11 cellular contexts compared by ENCODE assay signal in genomic region chr12:42130670-42131402, GRCh38. TPM values are rescaled to one million over a fixed set of nuclear protein-coding genes. Genes with fewer than 3 reads are reported as not detected.
DNase-seq lines count a peak whose midpoint lies in the region; ATAC-seq, FAIRE-seq and TF ChIP-seq lines count a peak whose summit lies in the region.
"Had no signal": no experiment of that assay in that cellular context is flagged by ENCODE, and none has a peak within 500 bp of the region (broad histone marks: within the 10 kb centered on the region; RNA-seq: fewer than 3 reads in every experiment).

No MANE protein-coding gene starts in this region.

- no peak for TF ChIP-seq POLR2A in testis (IDR thresholded peaks at IDR 0.05)

- intact Hi-C loops in heart right ventricle (cut with DNase I) (loop anchor here in 5 of 10 donors (1.0 to 10.0 kb wide), 6 partner anchors 194 to 444 kb away; no protein-coding TSS in a partner anchor), testis (cut with DNase I; ENCODE audit: low total_unique reads) (loop anchor here (5.0 kb wide), 1 partner anchor 201 kb away; no protein-coding TSS in a partner anchor)

- peak; percentile 85 for ATAC-seq in activated T-helper 17 cell treated with anti-CD3 and anti-CD28 coated beads, Interleukin-2, amount 50 U/mL, for 72 hours (replicated peaks)
- peak in 7 of 8 donors; percentile 34 to 79 (median 52) for ATAC-seq in heart right ventricle
- ATAC-seq in WTC11, result no peak
- ATAC-seq: naive thymus-derived CD8-positive, alpha-beta T cell had no signal

- H3K4me1 ChIP-seq in heart right ventricle (peaks cover 4 to 31% (median 15%) of the 10 kb centered on the region in 9 donors), testis (peaks cover 6% of the 10 kb centered on the region)

- H3K36me3 ChIP-seq in heart right ventricle, result no peaks in the 10 kb centered on the region
- no peaks in the 10 kb centered on the region for H3K36me3 ChIP-seq in testis (ENCODE audit: low read depth, missing control alignments)

- no peaks in the 10 kb centered on the region for H3K27me3 Mint-ChIP-seq in activated T-helper 17 cell treated with anti-CD3 and anti-CD28 coated beads, Interleukin-2, amount 50 U/mL, for 72 hours
- H3K27me3 Mint-ChIP-seq in WTC11 (ENCODE audit: low read depth), result no peaks in the 10 kb centered on the region
- H3K27me3 Mint-ChIP-seq: naive thymus-derived CD8-positive, alpha-beta T cell had no signal

- H3K4me1 Mint-ChIP-seq in activated T-helper 17 cell treated with anti-CD3 and anti-CD28 coated beads, Interleukin-2, amount 50 U/mL, for 72 hours, result peaks cover 38% of the 10 kb centered on the region
- H3K4me1 Mint-ChIP-seq in WTC11, result peaks cover 13% of the 10 kb centered on the region

- DNase-seq in NOMO-1 treated with DMSO at 0.1 percent for 48 hours (lab: John Stamatoyannopoulos, UW; ENCODE audit: unreplicated experiment) (peak; percentile 8), NOMO-1 treated with dmso at 0.1 percent for 144 hours (lab: John Stamatoyannopoulos, UW; ENCODE audit: unreplicated experiment) (no peak), heart right ventricle (no peak), testis (peak; percentile 43), frontal cortex (ENCODE audit: low spot score in 2 of 2) (no peak), NCI-H187 (lab: John Stamatoyannopoulos, UW) (no peak), WTC11 (ENCODE audit: low spot score) (no peak)
- DNase-seq: naive thymus-derived CD8-positive, alpha-beta T cell; NCI-H1694 treated with DMSO at 0.1 percent for 48 hours had no signal

- 53 to 59% methylated on average over 4 of the region's 4 CpGs for WGBS in heart right ventricle, 2 donors
- 50 to 69% methylated on average over 4 of the region's 4 CpGs for WGBS in testis, 2 donors

- H3K4me3 ChIP-seq in heart right ventricle, result no peak overlapping the region
- H3K4me3 ChIP-seq in testis, result no peak overlapping the region

- H3K4me3 Mint-ChIP-seq in activated T-helper 17 cell treated with anti-CD3 and anti-CD28 coated beads, Interleukin-2, amount 50 U/mL, for 72 hours, result no peak overlapping the region
- no peak overlapping the region for H3K4me3 Mint-ChIP-seq in WTC11
- H3K4me3 Mint-ChIP-seq: naive thymus-derived CD8-positive, alpha-beta T cell had no signal

- H3K9me3 ChIP-seq in heart right ventricle, result no peaks in the 10 kb centered on the region
- H3K9me3 ChIP-seq in testis, result no peaks in the 10 kb centered on the region

- no peaks in the 10 kb centered on the region for H3K36me3 Mint-ChIP-seq in activated T-helper 17 cell treated with anti-CD3 and anti-CD28 coated beads, Interleukin-2, amount 50 U/mL, for 72 hours (ENCODE audit: low read depth)
- no peaks in the 10 kb centered on the region for H3K36me3 Mint-ChIP-seq in WTC11
- H3K36me3 Mint-ChIP-seq: naive thymus-derived CD8-positive, alpha-beta T cell had no signal

- H3K27me3 ChIP-seq in heart right ventricle (no peaks in the 10 kb centered on the region), testis (no peaks in the 10 kb centered on the region)

- H3K9me3 Mint-ChIP-seq in activated T-helper 17 cell treated with anti-CD3 and anti-CD28 coated beads, Interleukin-2, amount 50 U/mL, for 72 hours, result no peaks in the 10 kb centered on the region
- H3K9me3 Mint-ChIP-seq in WTC11, result no peaks in the 10 kb centered on the region; the same call in 1 of the 2 replicates
- H3K9me3 Mint-ChIP-seq: naive thymus-derived CD8-positive, alpha-beta T cell had no signal

- H3K27ac Mint-ChIP-seq in activated T-helper 17 cell treated with anti-CD3 and anti-CD28 coated beads, Interleukin-2, amount 50 U/mL, for 72 hours, result no peak overlapping the region
- H3K27ac Mint-ChIP-seq in WTC11, result no peak overlapping the region

- POLR2A ChIA-PET in WTC11 (lab: Charles Lee), result no interaction called here

- H3K27ac ChIP-seq in heart right ventricle (no peak overlapping the region), testis (peak overlapping the region in 1 of 2 donors; percentile 12)
- H3K27ac ChIP-seq: 22Rv1 had no signal

- FAIRE-seq in frontal cortex (lab: Jason Lieb, UNC), result no peak

- no peak for TF ChIP-seq CTCF in heart right ventricle (IDR thresholded peaks at IDR 0.05)
- no peak for TF ChIP-seq CTCF in testis (IDR thresholded peaks at IDR 0.05)
- no peak for TF ChIP-seq CTCF in WTC11 (IDR thresholded peaks at IDR 0.05)

- CTCF ChIA-PET in WTC11 (lab: Charles Lee), result interaction anchor here (1.0 kb wide), 1 partner anchor 241 kb away, joined by 5 read pairs; no protein-coding TSS in a partner anchor

TF ChIP-seq in WTC11, 78 proteins besides CTCF, POLR2A, EP300 and RAD21:
- TF ChIP-seq CREB1 (CRISPR knock-in tag; IDR thresholded peaks at IDR 0.05) (no peak), ZBTB43 (CRISPR knock-in tag; IDR thresholded peaks at IDR 0.05) (no peak), FOXP4 (CRISPR knock-in tag; IDR thresholded peaks at IDR 0.05) (no peak), ESRRA (CRISPR knock-in tag; IDR thresholded peaks at IDR 0.05; ENCODE audit: borderline replicate concordance) (no peak), GTF2I (CRISPR knock-in tag; conservative IDR thresholded peaks at IDR 0.05) (no peak), EMX1 (CRISPR knock-in tag; IDR thresholded peaks at IDR 0.05) (no peak), JAZF1 (CRISPR knock-in tag; IDR thresholded peaks at IDR 0.05) (no peak), STAT6 (CRISPR knock-in tag; conservative IDR thresholded peaks at IDR 0.05; ENCODE audit: low read depth) (no peak)

RNA-seq across cellular contexts. Expression of gene GXYLT1, which starts 13.8 kb away (rescaled TPM):
- total RNA-seq in activated T-helper 17 cell treated with anti-CD3 and anti-CD28 coated beads, Interleukin-2, amount 50 U/mL, for 72 hours, result 10 to 100 TPM in 1 of 2 donors, 1 to 10 TPM in 1; 7.3 to 11.5 TPM
- total RNA-seq in heart right ventricle (1 to 10 TPM; 4.2 to 7.8 (median 5.7) TPM), testis (10 to 100 TPM; 28.5 to 29.9 TPM), frontal cortex (7.3 TPM), WTC11 (2021) (11.1 to 12.6 TPM (median 11.5 TPM) in 3 replicates)
- polyA plus RNA-seq in heart right ventricle (1 to 10 TPM; 1.7 to 2.2 TPM), testis (ENCODE audit: insufficient read depth, low read depth, low replicate concordance) (13.7 TPM)

Comparison
In these comparisons a context has a peak if more than half of its experiments do, and no peak if none do; other contexts are left out.
1. DNase-seq: peak in NOMO-1 treated with DMSO at 0.1 percent for 48 hours (single experiment) and testis (single experiment); none in NOMO-1 treated with dmso at 0.1 percent for 144 hours (single experiment), heart right ventricle (0 of 2), frontal cortex (0 of 2), NCI-H187 (0 of 2) and WTC11 (single experiment).